26 cellular contexts compared by ENCODE assay signal in the genomic region with DNA sequence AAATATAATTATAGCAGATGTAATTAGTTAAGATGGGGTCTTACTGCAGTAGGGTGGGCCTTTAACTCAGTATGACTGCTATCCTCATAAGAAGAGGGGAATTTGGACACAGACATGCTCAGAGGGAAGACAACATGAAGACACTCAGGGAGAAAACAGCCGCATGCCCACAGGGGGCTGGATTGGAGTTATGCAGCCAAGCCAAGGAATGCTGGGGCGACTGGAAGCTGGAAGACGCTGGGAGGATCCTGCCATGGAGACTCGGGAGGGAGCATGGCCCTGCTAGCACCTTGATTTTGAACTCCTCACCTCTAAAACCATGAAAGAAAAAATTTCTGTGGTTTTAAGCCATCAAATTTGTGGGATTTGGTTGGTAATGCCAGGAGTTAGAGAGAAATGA.
"Had no signal": no experiment of that assay in that cellular context is flagged by ENCODE, and none has a peak within 500 bp of the region (broad histone marks: within the 10 kb centered on the region; RNA-seq: fewer than 3 reads in every experiment).

No MANE protein-coding gene starts in this region.

- DNase-seq: dermis blood vessel endothelial cell; effector memory CD4-positive, alpha-beta T cell; head of caudate nucleus; kidney; midbrain; naive thymus-derived CD4-positive, alpha-beta T cell; nucleus accumbens; stimulated activated CD4-positive, alpha-beta T cell treated with anti-CD3 and anti-CD28 coated beads, Interleukin-12 subunit alpha, Interleukin-12 subunit beta, amount 100 ng/mL, for 4 hours; stimulated activated CD4-positive, alpha-beta T cell treated with anti-CD3 and anti-CD28 coated beads, Interleukin-1b, Interleukin-23, amount 100 ng/mL, for 48 hours; stimulated activated CD4-positive, alpha-beta T cell treated with anti-CD3 and anti-CD28 coated beads, Interleukin-4, amount 100 ng/mL, for 1 hour; stimulated activated CD8-positive, alpha-beta memory T cell treated with anti-CD3 and anti-CD28 coated beads, Interleukin-4, amount 100 ng/mL, for 48 hours; stimulated activated naive CD4-positive, alpha-beta T cell; stimulated activated naive CD8-positive, alpha-beta T cell treated with anti-CD3 and anti-CD28 coated beads, Interleukin-15, amount 100 ng/mL, for 72 hours; transverse colon; upper lobe of right lung; uterus had no signal

- H3K27ac Mint-ChIP-seq: nephron had no signal

- H3K27me3 ChIP-seq: right atrium auricular region, suprapubic skin, transverse colon, upper lobe of right lung, uterus had no signal

- H3K27me3 Mint-ChIP-seq: memory B cell; naive thymus-derived CD4-positive, alpha-beta T cell; stimulated activated naive CD8-positive, alpha-beta T cell treated with anti-CD3 and anti-CD28 coated beads, Interleukin-15, amount 100 ng/mL, for 72 hours had no signal

- H3K4me3 ChIP-seq: coronary artery, lung, prostate gland, right atrium auricular region, smooth muscle cell, suprapubic skin, transverse colon, upper lobe of right lung, uterus had no signal

- H3K4me3 Mint-ChIP-seq: memory B cell; naive thymus-derived CD4-positive, alpha-beta T cell; nephron; stimulated activated naive CD8-positive, alpha-beta T cell treated with anti-CD3 and anti-CD28 coated beads, Interleukin-15, amount 100 ng/mL, for 72 hours had no signal

- ATAC-seq: left lobe of liver; naive thymus-derived CD4-positive, alpha-beta T cell; sciatic nerve; stimulated activated naive CD8-positive, alpha-beta T cell treated with anti-CD3 and anti-CD28 coated beads, Interleukin-15, amount 100 ng/mL, for 72 hours; upper lobe of right lung had no signal

- H3K4me1 Mint-ChIP-seq: nephron had no signal

- H3K9me3 ChIP-seq: prostate gland, suprapubic skin, transverse colon, upper lobe of right lung, uterus had no signal

- H3K4me1 ChIP-seq: prostate gland, right atrium auricular region, suprapubic skin, upper lobe of right lung, uterus had no signal

- H3K36me3 ChIP-seq: prostate gland, right atrium auricular region, suprapubic skin, transverse colon, upper lobe of right lung, uterus had no signal

- H3K27ac ChIP-seq: coronary artery, prostate gland, right atrium auricular region, suprapubic skin, transverse colon, upper lobe of right lung, uterus had no signal
